ENCODE assay signal across 16 cellular contexts in genomic region chr5:105735704-105736103, GRCh38.
DNase-seq lines count a peak whose midpoint lies in the region; ATAC-seq, FAIRE-seq and TF ChIP-seq lines count a peak whose summit lies in the region.
"Had no signal": no experiment of that assay in that cellular context is flagged by ENCODE, and none has a peak within 500 bp of the region (broad histone marks: within the 10 kb centered on the region; RNA-seq: fewer than 3 reads in every experiment).

No MANE protein-coding gene starts in this region.

- H4K20me1 ChIP-seq in PC-3 (ENCODE audit: low read length) (no peaks in the 10 kb centered on the region), smooth muscle cell (ENCODE audit: low read depth) (no peaks in the 10 kb centered on the region)

- H3K4me3 ChIP-seq in PC-3 (ENCODE audit: low read length): no peak overlapping the region
- no peak overlapping the region for H3K4me3 ChIP-seq in choroid plexus epithelial cell (ENCODE audit: low read depth, low read length)
- no peak overlapping the region for H3K4me3 ChIP-seq in fibroblast of pulmonary artery (replicated peaks; ENCODE audit: low read depth, low read length)
- H3K4me3 ChIP-seq in smooth muscle cell: no peak overlapping the region
- H3K4me3 ChIP-seq: HAP-1 had no signal

- no peaks in the 10 kb centered on the region for H3K9me2 ChIP-seq in PC-3 (replicated peaks; ENCODE audit: low read length)

- DNase-seq in PC-3 (peak; percentile 50), choroid plexus epithelial cell (ENCODE audit: low read depth) (peak; percentile 41), fibroblast of pulmonary artery (ENCODE audit: low read depth) (peak; percentile 4), RKO (ENCODE audit: low spot score) (no peak), smooth muscle cell (lab: John Stamatoyannopoulos, UW; ENCODE audit: unreplicated experiment) (no peak), hippocampal formation (lab: John Stamatoyannopoulos, UW) (no peak), COR-L47 (lab: John Stamatoyannopoulos, UW) (no peak)
- DNase-seq: Caco-2; CD8-positive, alpha-beta T cell; DND-41; GF-D8; HFFc6 had no signal

- H3K9me3 ChIP-seq in PC-3 (ENCODE audit: low read length): 0 out of 2 replicates have a peak, but pooled peaks cover 3% of the 10 kb centered on the region
- H3K9me3 ChIP-seq in smooth muscle cell (replicated peaks; ENCODE audit: low read depth): no peaks in the 10 kb centered on the region
- H3K9me3 ChIP-seq: Caco-2, HAP-1 had no signal

- H3K9ac ChIP-seq in PC-3 (ENCODE audit: low read length): no peak overlapping the region
- no peak overlapping the region for H3K9ac ChIP-seq in smooth muscle cell (ENCODE audit: low read depth)

- POLR2A ChIA-PET in PC-3 (lab: Charles Lee; ENCODE audit: unreplicated experiment): no interaction called here

- H3K36me3 ChIP-seq in PC-3 (ENCODE audit: low read depth, low read length) (no peaks in the 10 kb centered on the region), smooth muscle cell (ENCODE audit: low read depth) (no peaks in the 10 kb centered on the region)
- H3K36me3 ChIP-seq: HAP-1 had no signal

- no TSS peak for BruUV-seq in PC-3 (replicated peaks; lab: Mats Ljungman, UMichigan)

- no peaks in the 10 kb centered on the region for H3K27me3 ChIP-seq in PC-3 (ENCODE audit: low read length)
- no peaks in the 10 kb centered on the region for H3K27me3 ChIP-seq in smooth muscle cell (ENCODE audit: low read depth)

- H2AFZ ChIP-seq in PC-3 (ENCODE audit: low read length) (no peak overlapping the region), smooth muscle cell (ENCODE audit: low read depth) (no peak overlapping the region)

- H3K27ac ChIP-seq in PC-3 (ENCODE audit: low read length) (peak overlapping the region; percentile 56), smooth muscle cell (ENCODE audit: low read depth) (no peak overlapping the region)
- H3K27ac ChIP-seq: 22Rv1 had no signal

- no peaks in the 10 kb centered on the region for H3K79me2 ChIP-seq in PC-3 (ENCODE audit: low read length)
- H3K79me2 ChIP-seq in smooth muscle cell (ENCODE audit: low read depth): no peaks in the 10 kb centered on the region

- intact Hi-C loops in PC-3 (cut with micrococcal nuclease): no loop called here

- CTCF ChIA-PET in PC-3 (lab: Charles Lee): no interaction called here

- no peaks in the 10 kb centered on the region for H3F3A ChIP-seq in PC-3 (ENCODE audit: low read length, unreplicated experiment)
- H3F3A ChIP-seq in smooth muscle cell (ENCODE audit: low read depth): no peaks in the 10 kb centered on the region

- peak; percentile 34 for FAIRE-seq in G401.6 (lab: Jason Lieb, UNC)
- FAIRE-seq: H1 had no signal

- H3K4me2 ChIP-seq in PC-3 (ENCODE audit: low read length): no peak overlapping the region
- no peak overlapping the region for H3K4me2 ChIP-seq in smooth muscle cell

- ATAC-seq in PC-3: peak; percentile 61
- ATAC-seq: CD8-positive, alpha-beta T cell had no signal

- TF ChIP-seq CTCF in PC-3 (conservative IDR thresholded peaks at IDR 0.05; ENCODE audit: low read depth, low read length) (no peak), choroid plexus epithelial cell (conservative IDR thresholded peaks at IDR 0.05; ENCODE audit: low read depth, low read length) (no peak), fibroblast of pulmonary artery (IDR thresholded peaks at IDR 0.05; ENCODE audit: low read length, missing control alignments) (no peak), smooth muscle cell (IDR thresholded peaks at IDR 0.05; ENCODE audit: borderline replicate concordance, insufficient read depth, poor library complexity, severe bottlenecking) (no peak)

- H3K4me1 ChIP-seq in PC-3 (ENCODE audit: insufficient read depth, low read length): peaks cover 23% of the 10 kb centered on the region
- no peaks in the 10 kb centered on the region for H3K4me1 ChIP-seq in smooth muscle cell (ENCODE audit: low read depth)
- H3K4me1 ChIP-seq: Caco-2, HAP-1 had no signal

Comparison
In these comparisons a context has a peak if more than half of its experiments do, and no peak if none do; other contexts are left out.
1. DNase-seq: peak in PC-3 (single experiment), choroid plexus epithelial cell (single experiment) and fibroblast of pulmonary artery (single experiment); none in RKO (single experiment), smooth muscle cell (single experiment), hippocampal formation (0 of 2) and COR-L47 (single experiment).